In genomic region chr18:21513741-21514140, GRCh38 we compare ENCODE assay signal across 28 cellular contexts.
"Had no signal": no experiment of that assay in that cellular context is flagged by ENCODE, and none has a peak within 500 bp of the region (broad histone marks: within the 10 kb centered on the region; RNA-seq: fewer than 3 reads in every experiment).

No MANE protein-coding gene starts in this region.

- FAIRE-seq: endometrium, pancreas had no signal

- H3K79me2 ChIP-seq: hepatocyte had no signal

- H3K9me3 ChIP-seq: colonic mucosa, gastroesophageal sphincter, pancreas, psoas muscle, stomach, thyroid gland had no signal

- H3K4me1 ChIP-seq: colonic mucosa, gastroesophageal sphincter, pancreas, psoas muscle, stomach, thyroid gland had no signal

- H3K4me1 Mint-ChIP-seq: activated T-helper 17 cell treated with anti-CD3 and anti-CD28 coated beads, Interleukin-2, amount 50 U/mL, for 72 hours; mesothelial cell of epicardium; naive thymus-derived CD4-positive, alpha-beta T cell; neural crest cell; stimulated activated naive B cell treated with anti-CD40 and anti-IgM and Interleukin-4, amounts not matched to agents 10 μg/mL and 1 μg/mL and 100 μg/mL, for 72 hours had no signal

- H3K4me3 ChIP-seq: colonic mucosa, gastroesophageal sphincter, hepatocyte, pancreas, psoas muscle, stomach, thyroid gland had no signal

- H3K4me2 ChIP-seq: hepatocyte had no signal

- H3K27ac Mint-ChIP-seq: activated CD8-positive, alpha-beta T cell treated with anti-CD3 and anti-CD28 coated beads for 36 hours; activated T-helper 17 cell treated with anti-CD3 and anti-CD28 coated beads, Interleukin-2, amount 50 U/mL, for 72 hours; mesothelial cell of epicardium; stimulated activated naive B cell treated with anti-CD40 and anti-IgM and Interleukin-4, amounts not matched to agents 10 μg/mL and 1 μg/mL and 100 μg/mL, for 72 hours had no signal

- DNase-seq: activated CD4-positive, alpha-beta T cell treated with anti-CD3 and anti-CD28 coated beads for 1 hour; activated CD4-positive, alpha-beta T cell treated with anti-CD3 and anti-CD28 coated beads, Interleukin-2, amount 50 U/mL, for 1 hour; activated CD8-positive, alpha-beta T cell treated with anti-CD3 and anti-CD28 coated beads for 36 hours; activated gamma-delta T cell treated with Interleukin-2 at 50 U/mL for 16 hours; activated naive CD4-positive, alpha-beta T cell treated with anti-CD3 and anti-CD28 coated beads, Interleukin-2, amount 50 U/mL, for 16 hours; activated T-cell treated with anti-CD3 and anti-CD28 coated beads, Interleukin-2, amount 50 U/mL, for 4 hours; amygdala; colonic mucosa; effector CD8-positive, alpha-beta T cell; erythroblast; islet precursor cell; left cardiac atrium; left ventricle myocardium superior; naive thymus-derived CD4-positive, alpha-beta T cell; nucleus accumbens; pancreas; psoas muscle; stimulated activated CD4-positive, alpha-beta T cell treated with anti-CD3 and anti-CD28 coated beads, Interleukin-15, amount 100 ng/mL, for 24 hours; stimulated activated CD4-positive, alpha-beta T cell treated with anti-CD3 and anti-CD28 coated beads, Interleukin-2, amount 100 ng/mL, for 24 hours; stimulated activated naive B cell treated with anti-CD40 and anti-IgM and Interleukin-4, amounts not matched to agents 10 μg/mL and 1 μg/mL and 100 μg/mL, for 72 hours; stomach; thyroid gland had no signal

- ATAC-seq: activated CD8-positive, alpha-beta T cell treated with anti-CD3 and anti-CD28 coated beads for 36 hours; activated T-cell treated with anti-CD3 and anti-CD28 coated beads, Interleukin-2, amount 50 U/mL, for 4 hours; activated T-helper 17 cell treated with anti-CD3 and anti-CD28 coated beads, Interleukin-2, amount 50 U/mL, for 72 hours; gastroesophageal sphincter; left cardiac atrium; left ventricle myocardium superior; naive thymus-derived CD4-positive, alpha-beta T cell; pancreas; psoas muscle; stimulated activated naive B cell treated with anti-CD40 and anti-IgM and Interleukin-4, amounts not matched to agents 10 μg/mL and 1 μg/mL and 100 μg/mL, for 72 hours had no signal

- H3K4me3 Mint-ChIP-seq: activated CD8-positive, alpha-beta T cell treated with anti-CD3 and anti-CD28 coated beads for 36 hours; activated T-cell treated with anti-CD3 and anti-CD28 coated beads, Interleukin-2, amount 50 U/mL, for 4 hours; activated T-helper 17 cell treated with anti-CD3 and anti-CD28 coated beads, Interleukin-2, amount 50 U/mL, for 72 hours; mesothelial cell of epicardium; naive thymus-derived CD4-positive, alpha-beta T cell; neural crest cell; stimulated activated naive B cell treated with anti-CD40 and anti-IgM and Interleukin-4, amounts not matched to agents 10 μg/mL and 1 μg/mL and 100 μg/mL, for 72 hours had no signal

- H2AFZ ChIP-seq: hepatocyte had no signal

- H3K27me3 ChIP-seq: colonic mucosa, gastroesophageal sphincter, hepatocyte, pancreas, stomach, thyroid gland had no signal

- H3K27me3 Mint-ChIP-seq: activated CD8-positive, alpha-beta T cell treated with anti-CD3 and anti-CD28 coated beads for 36 hours; activated T-helper 17 cell treated with anti-CD3 and anti-CD28 coated beads, Interleukin-2, amount 50 U/mL, for 72 hours; naive thymus-derived CD4-positive, alpha-beta T cell; stimulated activated naive B cell treated with anti-CD40 and anti-IgM and Interleukin-4, amounts not matched to agents 10 μg/mL and 1 μg/mL and 100 μg/mL, for 72 hours had no signal

- H3K36me3 ChIP-seq: colonic mucosa, pancreas had no signal

- H3K27ac ChIP-seq: colonic mucosa, gastroesophageal sphincter, hepatocyte, pancreas, psoas muscle, stomach, thyroid gland had no signal
